9 cellular contexts compared by ENCODE assay signal in the genomic region with DNA sequence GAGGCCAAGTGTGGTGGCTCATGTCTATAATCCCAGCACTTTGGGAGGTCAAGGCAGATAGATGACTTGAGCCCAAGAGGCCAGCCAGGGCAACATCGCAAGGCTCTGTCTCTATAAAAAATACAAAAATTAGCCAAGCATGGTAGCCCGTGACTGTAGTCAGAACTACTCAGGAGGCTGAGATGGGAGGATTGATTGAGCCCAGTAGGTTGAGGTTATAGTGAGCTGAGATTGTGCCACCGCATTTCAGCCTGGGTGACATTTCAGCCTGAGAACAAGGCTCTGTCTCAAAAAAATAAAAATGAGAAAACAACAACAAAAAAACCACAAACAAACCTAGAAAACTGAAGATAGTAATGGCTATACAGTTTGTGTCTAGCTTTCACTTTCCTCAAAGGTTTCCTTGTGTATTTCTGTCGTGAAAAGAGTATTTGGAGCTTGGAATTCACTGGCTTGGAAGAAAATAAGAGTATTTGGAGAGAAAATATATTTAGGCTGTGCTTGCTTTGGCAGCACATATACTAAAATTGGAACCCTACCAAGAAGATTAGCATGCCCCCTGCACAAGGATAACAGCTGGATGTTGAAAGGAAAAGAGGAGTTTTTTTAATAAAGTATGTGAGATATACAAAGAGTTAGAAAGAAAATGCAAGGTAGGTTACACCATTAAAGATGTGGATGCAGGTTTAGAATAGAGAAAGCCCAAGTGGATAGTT. TPM values are rescaled to one million over a fixed set of nuclear protein-coding genes. Genes with fewer than 3 reads are reported as not detected.
DNase-seq lines count a peak whose midpoint lies in the region; ATAC-seq and TF ChIP-seq lines count a peak whose summit lies in the region.
"Had no signal": no experiment of that assay in that cellular context is flagged by ENCODE, and none has a peak within 500 bp of the region (broad histone marks: within the 10 kb centered on the region; RNA-seq: fewer than 3 reads in every experiment).

No MANE protein-coding gene starts in this region.

- H3K27ac ChIP-seq in RWPE1 (peak overlapping the region; percentile 70), sigmoid colon (peak overlapping the region; percentile 62 to 74 (median 70))

- peak overlapping the region; percentile 68 to 76 for H3K4me3 Mint-ChIP-seq in effector memory CD8-positive, alpha-beta T cell

- peak overlapping the region; percentile 89 to 99 for H3K27ac Mint-ChIP-seq in effector memory CD8-positive, alpha-beta T cell

- TF ChIP-seq CTCF in RWPE1 (conservative IDR thresholded peaks at IDR 0.05; ENCODE audit: low read depth) (no peak), sigmoid colon (IDR thresholded peaks at IDR 0.05) (no peak)

- CTCF ChIA-PET in RWPE1 (lab: Yijun Ruan, JAX): interaction anchor here (0.7 to 1.3 kb wide), 2 partner anchors 28 to 45 kb away, joined by 3 to 4 read pairs; no protein-coding TSS in a partner anchor

- H3K36me3 ChIP-seq in sigmoid colon: no peaks in the 10 kb centered on the region

- 63 to 70% methylated on average over 4 of the region's 4 CpGs for WGBS in sigmoid colon, 2 donors

- peaks cover 23 to 31% of the 10 kb centered on the region in 2 donors for H3K4me1 Mint-ChIP-seq in effector memory CD8-positive, alpha-beta T cell (ENCODE audit: low read depth in 2 of 2)

- peak; percentile 27 for DNase-seq in Daoy (ENCODE audit: low read depth)
- no peak for DNase-seq in RWPE1 (ENCODE audit: low spot score)
- peak in 1 of 3 experiments; percentile 20 for DNase-seq in effector memory CD8-positive, alpha-beta T cell
- DNase-seq in sigmoid colon: no peak
- DNase-seq in stimulated activated naive CD4-positive, alpha-beta T cell (lab: John Stamatoyannopoulos, UW): no peak
- DNase-seq: SHP77 treated with DMSO at 0.1 percent for 48 hours had no signal

- TF ChIP-seq POLR2A in sigmoid colon (IDR thresholded peaks at IDR 0.05): no peak

- H3K27me3 ChIP-seq in sigmoid colon: no peaks in the 10 kb centered on the region

- intact Hi-C loops in sigmoid colon (cut with DNase I): no loop called here

- H3K4me3 ChIP-seq in sigmoid colon: peak overlapping the region in 3 of 4 donors; percentile 4 to 25 (median 22)

- H3K36me3 Mint-ChIP-seq in effector memory CD8-positive, alpha-beta T cell (ENCODE audit: insufficient read depth): peaks cover 38% of the 10 kb centered on the region

- H3K9me3 Mint-ChIP-seq in effector memory CD8-positive, alpha-beta T cell: no peaks in the 10 kb centered on the region

- no peak for ATAC-seq in effector memory CD8-positive, alpha-beta T cell (replicated peaks)
- ATAC-seq in GM18498 (IDR thresholded peaks at IDR 0.05; ENCODE audit: unreplicated experiment) (no peak), HG03469 (IDR thresholded peaks at IDR 0.05; ENCODE audit: unreplicated experiment) (no peak), HG02623 (IDR thresholded peaks at IDR 0.05; ENCODE audit: unreplicated experiment) (no peak)

- no peak for TF ChIP-seq EP300 in sigmoid colon (IDR thresholded peaks at IDR 0.05)

- H3K27me3 Mint-ChIP-seq in effector memory CD8-positive, alpha-beta T cell: no peaks in the 10 kb centered on the region

- H3K4me1 ChIP-seq in sigmoid colon: peaks cover 0 to 43% (median 17%) of the 10 kb centered on the region in 4 donors

- POLR2A ChIA-PET in RWPE1 (lab: Yijun Ruan, JAX; ENCODE audit: low non-redundant PET): no interaction called here

- no peaks in the 10 kb centered on the region for H3K9me3 ChIP-seq in sigmoid colon

RNA-seq across cellular contexts. Expression of a gene that starts 3.9 kb away (rescaled TPM):
- total RNA-seq in Daoy (2014; rRNA removed; shearing (Covaris generic)): 21.3 and 24.7 TPM in 2 replicates
- 10 to 100 TPM in 3 of 4 donors, 1 to 10 TPM in 1; 9.1 to 18.4 (median 13.2) TPM for total RNA-seq in sigmoid colon
- 10 to 100 TPM; 18.6 to 92.6 (median 84.8) TPM for polyA plus RNA-seq in sigmoid colon

RNA-seq across cellular contexts. Expression of a gene that starts 33.6 kb away (rescaled TPM):
- 73.1 and 105 TPM in 2 replicates for total RNA-seq in Daoy (2014; rRNA removed; shearing (Covaris generic))
- total RNA-seq in sigmoid colon: 10 to 100 TPM; 32.7 to 56.0 (median 53.2) TPM
- 10 to 100 TPM; 24.7 to 41.4 (median 40.9) TPM for polyA plus RNA-seq in sigmoid colon
